Comparison of ENCODE assay signal across 24 cellular contexts in genomic region chr11:98456281-98456680, GRCh38.
"Had no signal": no experiment of that assay in that cellular context is flagged by ENCODE, and none has a peak within 500 bp of the region (broad histone marks: within the 10 kb centered on the region; RNA-seq: fewer than 3 reads in every experiment).

No MANE protein-coding gene starts in this region.

- H3K36me3 ChIP-seq: left ventricle myocardium inferior, ovary, right atrium auricular region, right lobe of liver, tibial nerve, uterus had no signal

- H3K27ac ChIP-seq: left ventricle myocardium inferior, ovary, right atrium auricular region, right lobe of liver, tibial nerve, uterus had no signal

- H3K4me1 ChIP-seq: left ventricle myocardium inferior, right atrium auricular region, right lobe of liver, tibial nerve, uterus had no signal

- DNase-seq: hypothalamus; islet precursor cell; left ventricle myocardium inferior; mesendoderm; naive B cell; natural killer cell; nephron progenitor cell; ovary; right lobe of liver; stimulated activated CD4-positive, alpha-beta T cell treated with anti-CD3 and anti-CD28 coated beads, Interleukin-1b, Interleukin-23, amount 100 ng/mL, for 48 hours; stimulated activated CD4-positive, alpha-beta T cell treated with anti-CD3 and anti-CD28 coated beads, Interleukin-2, amount 100 ng/mL, for 48 hours; stimulated activated CD4-positive, alpha-beta T cell treated with anti-CD3 and anti-CD28 coated beads, Interleukin-4, amount 100 ng/mL, for 4 hours; stimulated activated CD8-positive, alpha-beta memory T cell treated with anti-CD3 and anti-CD28 coated beads, Interleukin-4, amount 100 ng/mL, for 48 hours; stimulated activated naive CD4-positive, alpha-beta T cell treated with Interleukin-2 at 50 U/mL for 16 hours; stimulated activated naive CD8-positive, alpha-beta T cell treated with anti-CD3 and anti-CD28 coated beads, Interleukin-15, amount 100 ng/mL, for 72 hours; substantia nigra; uterus had no signal

- H3K4me3 ChIP-seq: left ventricle myocardium inferior, lung, ovary, right atrium auricular region, right lobe of liver, smooth muscle cell, tibial nerve, uterus had no signal

- H3K9me3 ChIP-seq: left ventricle myocardium inferior, ovary, right atrium auricular region, right lobe of liver, tibial nerve, uterus had no signal

- H3K27me3 ChIP-seq: ovary, right atrium auricular region, right lobe of liver, tibial nerve, uterus had no signal

- H3K4me2 ChIP-seq: smooth muscle cell had no signal

- H3K4me3 Mint-ChIP-seq: mesothelial cell of epicardium; naive B cell; natural killer cell; nephron progenitor cell; stimulated activated naive CD8-positive, alpha-beta T cell treated with anti-CD3 and anti-CD28 coated beads, Interleukin-15, amount 100 ng/mL, for 72 hours; type B pancreatic cell had no signal

- ATAC-seq: natural killer cell; right lobe of liver; stimulated activated naive CD8-positive, alpha-beta T cell treated with anti-CD3 and anti-CD28 coated beads, Interleukin-15, amount 100 ng/mL, for 72 hours had no signal

- H3K27ac Mint-ChIP-seq: mesothelial cell of epicardium; naive B cell; natural killer cell; nephron progenitor cell; progenitor cell of endocrine pancreas; stimulated activated naive CD8-positive, alpha-beta T cell treated with anti-CD3 and anti-CD28 coated beads, Interleukin-15, amount 100 ng/mL, for 72 hours; type B pancreatic cell had no signal

- H3K4me1 Mint-ChIP-seq: naive B cell; natural killer cell; stimulated activated naive CD8-positive, alpha-beta T cell treated with anti-CD3 and anti-CD28 coated beads, Interleukin-15, amount 100 ng/mL, for 72 hours had no signal

- H3K27me3 Mint-ChIP-seq: naive B cell; progenitor cell of endocrine pancreas; stimulated activated naive CD8-positive, alpha-beta T cell treated with anti-CD3 and anti-CD28 coated beads, Interleukin-15, amount 100 ng/mL, for 72 hours; type B pancreatic cell had no signal

- H3K36me3 Mint-ChIP-seq: mesothelial cell of epicardium, naive B cell, type B pancreatic cell had no signal

- H3K9me3 Mint-ChIP-seq: nephron progenitor cell, type B pancreatic cell had no signal
